1 cellular context compared by ENCODE assay signal in genomic region chr2:78162202-78162601, GRCh38.
A peak's percentile ranks its signal among the peaks of the same experiment; 100 is the strongest.
TF ChIP-seq lines count a peak whose summit lies in the region.

No MANE protein-coding gene starts in this region.

TF ChIP-seq in HepG2, 621 proteins besides CTCF, POLR2A, EP300 and RAD21 (continued from another document and continues in another):
- TF ChIP-seq ZNF646 (CRISPR knock-in tag; IDR thresholded peaks at IDR 0.05) (no peak), ZNF232 (CRISPR knock-in tag; IDR thresholded peaks at IDR 0.05; ENCODE audit: borderline replicate concordance) (no peak), YEATS2 (CRISPR knock-in tag; IDR thresholded peaks at IDR 0.05; ENCODE audit: borderline replicate concordance) (no peak), NR1H2 (CRISPR knock-in tag; IDR thresholded peaks at IDR 0.05; ENCODE audit: borderline replicate concordance, low read depth) (no peak), XRCC5 (optimal IDR thresholded peaks at IDR 0.05; ENCODE audit: low read length) (no peak), GATA4 (IDR thresholded peaks at IDR 0.05; ENCODE audit: borderline replicate concordance, low read depth) (peak; percentile 99), SPEN (CRISPR knock-in tag; IDR thresholded peaks at IDR 0.05; ENCODE audit: low read depth) (no peak), ZNF878 (CRISPR knock-in tag; IDR thresholded peaks at IDR 0.05) (no peak), NR2F1 (CRISPR knock-in tag; IDR thresholded peaks at IDR 0.05) (peak; percentile 66 to 89), THAP11 (CRISPR knock-in tag; IDR thresholded peaks at IDR 0.05) (peak; percentile 64), PHF8 (CRISPR knock-in tag; IDR thresholded peaks at IDR 0.05) (no peak), SMAD1 (CRISPR knock-in tag; IDR thresholded peaks at IDR 0.05; ENCODE audit: borderline replicate concordance, low read depth) (no peak), NCOA2 (CRISPR knock-in tag; IDR thresholded peaks at IDR 0.05) (peak; percentile 92), ARNTL (CRISPR knock-in tag; IDR thresholded peaks at IDR 0.05) (0 out of 2 replicates have a peak, but pooled peaks have one; percentile 34), TCF12 (IDR thresholded peaks at IDR 0.05) (no peak), TCF12 (CRISPR knock-in tag; IDR thresholded peaks at IDR 0.05) (peak; percentile 74; the same call in 1 of the 2 replicates), ZNF251 (CRISPR knock-in tag; IDR thresholded peaks at IDR 0.05) (no peak), TSC22D2 (CRISPR knock-in tag; IDR thresholded peaks at IDR 0.05; ENCODE audit: borderline replicate concordance) (no peak), SNAI1 (CRISPR knock-in tag; IDR thresholded peaks at IDR 0.05; ENCODE audit: borderline replicate concordance) (0 out of 2 replicates have a peak, but pooled peaks have one; percentile 55), ZNF557 (CRISPR knock-in tag; IDR thresholded peaks at IDR 0.05) (no peak), ZNF776 (CRISPR knock-in tag; IDR thresholded peaks at IDR 0.05) (no peak), ZFP36 (IDR thresholded peaks at IDR 0.05; ENCODE audit: borderline replicate concordance, low read depth, low read length, partially characterized antibody) (no peak), NCOA1 (CRISPR knock-in tag; IDR thresholded peaks at IDR 0.05) (peak; percentile 87; the same call in 1 of the 2 replicates), GABPA (IDR thresholded peaks at IDR 0.05; ENCODE audit: low read depth, low read length) (no peak), GABPA (CRISPR knock-in tag; IDR thresholded peaks at IDR 0.05; ENCODE audit: low read depth) (no peak), TBX3 (IDR thresholded peaks at IDR 0.05; ENCODE audit: borderline replicate concordance) (peak; percentile 95), PHB2 (IDR thresholded peaks at IDR 0.05; ENCODE audit: partially characterized antibody) (no peak), ZNF782 (CRISPR knock-in tag; IDR thresholded peaks at IDR 0.05; ENCODE audit: borderline replicate concordance) (no peak), ZNF749 (CRISPR knock-in tag; IDR thresholded peaks at IDR 0.05; ENCODE audit: borderline replicate concordance) (no peak), CCDC6 (CRISPR knock-in tag; IDR thresholded peaks at IDR 0.05) (no peak), GATAD2A (CRISPR knock-in tag; IDR thresholded peaks at IDR 0.05) (peak; percentile 97), TEAD2 (CRISPR knock-in tag; IDR thresholded peaks at IDR 0.05) (no peak), ZNF772 (CRISPR knock-in tag; IDR thresholded peaks at IDR 0.05) (no peak), CC2D1A (CRISPR knock-in tag; IDR thresholded peaks at IDR 0.05) (no peak), DPF2 (CRISPR knock-in tag; IDR thresholded peaks at IDR 0.05; ENCODE audit: borderline replicate concordance, low read depth) (peak; percentile 90), TBX2 (CRISPR knock-in tag; IDR thresholded peaks at IDR 0.05; ENCODE audit: borderline replicate concordance) (peak; percentile 82), LBX2 (CRISPR knock-in tag; IDR thresholded peaks at IDR 0.05; ENCODE audit: borderline replicate concordance) (no peak), ZBTB44 (CRISPR knock-in tag; IDR thresholded peaks at IDR 0.05) (no peak), ZFP36L1 (CRISPR knock-in tag; IDR thresholded peaks at IDR 0.05) (no peak), IRX3 (CRISPR knock-in tag; IDR thresholded peaks at IDR 0.05; ENCODE audit: borderline replicate concordance, low read depth) (no peak), ZSCAN9 (CRISPR knock-in tag; IDR thresholded peaks at IDR 0.05; ENCODE audit: borderline replicate concordance) (peak; percentile 55; the same call in 1 of the 2 replicates), ZNF766 (CRISPR knock-in tag; IDR thresholded peaks at IDR 0.05; ENCODE audit: borderline replicate concordance) (no peak), FOXA3 (CRISPR knock-in tag; IDR thresholded peaks at IDR 0.05) (peak; percentile 99), YEATS4 (CRISPR knock-in tag; IDR thresholded peaks at IDR 0.05; ENCODE audit: borderline replicate concordance) (no peak), RXRB (CRISPR knock-in tag; IDR thresholded peaks at IDR 0.05; ENCODE audit: borderline replicate concordance) (peak; percentile 93), ATF1 (CRISPR knock-in tag; IDR thresholded peaks at IDR 0.05) (peak; percentile 57), ZKSCAN1 (IDR thresholded peaks at IDR 0.05; ENCODE audit: low read length) (no peak), ZNF768 (CRISPR knock-in tag; IDR thresholded peaks at IDR 0.05) (no peak), SOX13 (IDR thresholded peaks at IDR 0.05) (peak; percentile 94), SOX13 (CRISPR knock-in tag; conservative IDR thresholded peaks at IDR 0.05 in 1 of 2, IDR thresholded peaks at IDR 0.05 in 1 of 2) (peak in 1 of 2 experiments; percentile 98; a peak in 2 of 4 replicates), CBX5 (CRISPR knock-in tag; IDR thresholded peaks at IDR 0.05; ENCODE audit: borderline replicate concordance) (no peak), RFXAP (CRISPR knock-in tag; IDR thresholded peaks at IDR 0.05; ENCODE audit: borderline replicate concordance) (no peak), SIX1 (CRISPR knock-in tag; IDR thresholded peaks at IDR 0.05; ENCODE audit: borderline replicate concordance) (peak; percentile 82; the same call in 1 of the 2 replicates), ZNF781 (CRISPR knock-in tag; IDR thresholded peaks at IDR 0.05; ENCODE audit: borderline replicate concordance, not compliant biosample characterization) (no peak), DMAP1 (CRISPR knock-in tag; IDR thresholded peaks at IDR 0.05) (no peak), ZNF780A (CRISPR knock-in tag; IDR thresholded peaks at IDR 0.05) (no peak), PAF1 (CRISPR knock-in tag; IDR thresholded peaks at IDR 0.05) (no peak), SP1 (IDR thresholded peaks at IDR 0.05) (no peak), SP1 (CRISPR knock-in tag; IDR thresholded peaks at IDR 0.05) (no peak), RBAK (CRISPR knock-in tag; IDR thresholded peaks at IDR 0.05) (no peak), ETV5 (CRISPR knock-in tag; IDR thresholded peaks at IDR 0.05; ENCODE audit: borderline replicate concordance) (peak; percentile 33; the same call in 1 of the 2 replicates), ZNF24 (IDR thresholded peaks at IDR 0.05) (0 out of 2 replicates have a peak, but pooled peaks have one; percentile 21), ZNF598 (CRISPR knock-in tag; IDR thresholded peaks at IDR 0.05; ENCODE audit: borderline replicate concordance) (no peak), ZNF674 (CRISPR knock-in tag; IDR thresholded peaks at IDR 0.05; ENCODE audit: low read depth) (no peak), KAT8 (CRISPR knock-in tag; IDR thresholded peaks at IDR 0.05) (peak; percentile 60; the same call in 1 of the 2 replicates), TEAD3 (CRISPR knock-in tag; optimal IDR thresholded peaks at IDR 0.05; ENCODE audit: borderline replicate concordance) (peak; percentile 85), ZNF546 (CRISPR knock-in tag; conservative IDR thresholded peaks at IDR 0.05) (no peak), ZNF883 (CRISPR knock-in tag; IDR thresholded peaks at IDR 0.05; ENCODE audit: not compliant biosample characterization) (no peak), PAX8 (CRISPR knock-in tag; IDR thresholded peaks at IDR 0.05; ENCODE audit: borderline replicate concordance) (no peak), LCORL (IDR thresholded peaks at IDR 0.05) (peak; percentile 96), LCORL (CRISPR knock-in tag; IDR thresholded peaks at IDR 0.05) (peak; percentile 94)
- TF ChIP-seq, protein P1, sequence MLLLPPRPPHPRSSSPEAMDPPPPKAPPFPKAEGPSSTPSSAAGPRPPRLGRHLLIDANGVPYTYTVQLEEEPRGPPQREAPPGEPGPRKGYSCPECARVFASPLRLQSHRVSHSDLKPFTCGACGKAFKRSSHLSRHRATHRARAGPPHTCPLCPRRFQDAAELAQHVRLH (CRISPR knock-in tag; IDR thresholded peaks at IDR 0.05; ENCODE audit: borderline replicate concordance, low read depth) = 0 out of 2 replicates have a peak, but pooled peaks have one; percentile 37
- TF ChIP-seq, protein P2, sequence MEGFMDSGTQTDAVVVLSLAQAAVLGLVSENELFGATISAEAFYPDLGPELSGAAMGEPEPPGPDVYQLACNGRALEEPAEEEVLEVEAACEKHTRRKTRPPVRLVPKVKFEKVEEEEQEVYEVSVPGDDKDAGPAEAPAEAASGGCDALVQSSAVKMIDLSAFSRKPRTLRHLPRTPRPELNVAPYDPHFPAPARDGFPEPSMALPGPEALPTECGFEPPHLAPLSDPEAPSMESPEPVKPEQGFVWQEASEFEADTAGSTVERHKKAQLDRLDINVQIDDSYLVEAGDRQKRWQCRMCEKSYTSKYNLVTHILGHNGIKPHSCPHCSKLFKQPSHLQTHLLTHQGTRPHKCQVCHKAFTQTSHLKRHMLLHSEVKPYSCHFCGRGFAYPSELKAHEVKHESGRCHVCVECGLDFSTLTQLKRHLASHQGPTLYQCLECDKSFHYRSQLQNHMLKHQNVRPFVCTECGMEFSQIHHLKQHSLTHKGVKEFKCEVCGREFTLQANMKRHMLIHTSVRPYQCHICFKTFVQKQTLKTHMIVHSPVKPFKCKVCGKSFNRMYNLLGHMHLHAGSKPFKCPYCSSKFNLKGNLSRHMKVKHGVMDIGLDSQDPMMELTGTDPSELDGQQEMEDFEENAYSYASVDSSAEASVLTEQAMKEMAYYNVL (CRISPR knock-in tag; IDR thresholded peaks at IDR 0.05; ENCODE audit: borderline replicate concordance) = peak; percentile 96
- TF ChIP-seq, protein P3, sequence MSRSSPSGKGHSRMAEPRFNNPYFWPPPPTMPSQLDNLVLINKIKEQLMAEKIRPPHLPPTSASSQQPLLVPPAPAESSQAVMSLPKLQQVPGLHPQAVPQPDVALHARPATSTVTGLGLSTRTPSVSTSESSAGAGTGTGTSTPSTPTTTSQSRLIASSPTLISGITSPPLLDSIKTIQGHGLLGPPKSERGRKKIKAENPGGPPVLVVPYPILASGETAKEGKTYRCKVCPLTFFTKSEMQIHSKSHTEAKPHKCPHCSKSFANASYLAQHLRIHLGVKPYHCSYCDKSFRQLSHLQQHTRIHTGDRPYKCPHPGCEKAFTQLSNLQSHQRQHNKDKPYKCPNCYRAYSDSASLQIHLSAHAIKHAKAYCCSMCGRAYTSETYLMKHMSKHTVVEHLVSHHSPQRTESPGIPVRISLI (CRISPR knock-in tag; IDR thresholded peaks at IDR 0.05; ENCODE audit: borderline replicate concordance) = peak; percentile 99
- TF ChIP-seq, protein P4, sequence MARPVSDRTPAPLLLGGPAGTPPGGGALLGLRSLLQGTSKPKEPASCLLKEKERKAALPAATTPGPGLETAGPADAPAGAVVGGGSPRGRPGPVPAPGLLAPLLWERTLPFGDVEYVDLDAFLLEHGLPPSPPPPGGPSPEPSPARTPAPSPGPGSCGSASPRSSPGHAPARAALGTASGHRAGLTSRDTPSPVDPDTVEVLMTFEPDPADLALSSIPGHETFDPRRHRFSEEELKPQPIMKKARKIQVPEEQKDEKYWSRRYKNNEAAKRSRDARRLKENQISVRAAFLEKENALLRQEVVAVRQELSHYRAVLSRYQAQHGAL (CRISPR knock-in tag; IDR thresholded peaks at IDR 0.05; ENCODE audit: not compliant biosample characterization) = no peak
